10 cellular contexts compared by ENCODE assay signal in genomic region chr17:44323359-44324091, GRCh38. TPM values are rescaled to one million over a fixed set of nuclear protein-coding genes. Genes with fewer than 3 reads are reported as not detected.
DNase-seq lines count a peak whose midpoint lies in the region; ATAC-seq and TF ChIP-seq lines count a peak whose summit lies in the region.
"Had no signal": no experiment of that assay in that cellular context is flagged by ENCODE, and none has a peak within 500 bp of the region (broad histone marks: within the 10 kb centered on the region; RNA-seq: fewer than 3 reads in every experiment).

No MANE protein-coding gene starts in this region.

- H3K9me3 Mint-ChIP-seq in activated T-cell treated with anti-CD3 and anti-CD28 coated beads, Interleukin-2, amount 50 U/mL, for 72 hours, result no peaks in the 10 kb centered on the region
- no peaks in the 10 kb centered on the region for H3K9me3 Mint-ChIP-seq in type B pancreatic cell

- no peak for ATAC-seq in activated T-cell treated with anti-CD3 and anti-CD28 coated beads, Interleukin-2, amount 50 U/mL, for 72 hours (replicated peaks in 1 of 2)
- ATAC-seq in body of pancreas (no peak), lower lobe of right lung (no peak), HG03280 (IDR thresholded peaks at IDR 0.05; ENCODE audit: unreplicated experiment) (no peak)

- TF ChIP-seq POLR2A in body of pancreas (IDR thresholded peaks at IDR 0.05), result no peak

- H3K27me3 ChIP-seq in body of pancreas (no peaks in the 10 kb centered on the region), lower lobe of right lung (ENCODE audit: low read depth) (no peaks in the 10 kb centered on the region)

- peaks cover 2 to 4% of the 10 kb centered on the region in 2 donors for H3K36me3 Mint-ChIP-seq in activated T-cell treated with anti-CD3 and anti-CD28 coated beads, Interleukin-2, amount 50 U/mL, for 72 hours (ENCODE audit: insufficient read depth in 2 of 2)
- peaks cover 4% of the 10 kb centered on the region for H3K36me3 Mint-ChIP-seq in type B pancreatic cell

- intact Hi-C loops in body of pancreas (cut with DNase I) (loop anchor here (5.0 kb wide), 1 partner anchor 106 kb away; the partner anchor contains the start of gene UBTF), lower lobe of right lung (cut with DNase I) (no loop called here)

- H3K4me1 ChIP-seq in body of pancreas, result peaks cover 33% of the 10 kb centered on the region
- H3K4me1 ChIP-seq in lower lobe of right lung, result peaks cover 30% of the 10 kb centered on the region

- WGBS in body of pancreas, 2 donors, result 53 to 64% methylated on average over 19 to 26 of the region's 27 CpGs

- peak overlapping the region; percentile 60 to 92 for H3K4me3 ChIP-seq in body of pancreas
- peak overlapping the region; percentile 99 for H3K4me3 ChIP-seq in lower lobe of right lung

- H3K9me3 ChIP-seq in body of pancreas (no peaks in the 10 kb centered on the region), lower lobe of right lung (no peaks in the 10 kb centered on the region)

- no peaks in the 10 kb centered on the region for H3K27me3 Mint-ChIP-seq in activated T-cell treated with anti-CD3 and anti-CD28 coated beads, Interleukin-2, amount 50 U/mL, for 72 hours (ENCODE audit: low read depth)
- H3K27me3 Mint-ChIP-seq in type B pancreatic cell, result peaks cover 6% of the 10 kb centered on the region

- DNase-seq in activated T-cell treated with anti-CD3 and anti-CD28 coated beads, Interleukin-2, amount 50 U/mL, for 72 hours, result no peak
- no peak for DNase-seq in activated T-cell treated with anti-CD3 and anti-CD28 coated beads, Interleukin-2, amount 50 U/mL, for 48 hours
- DNase-seq in body of pancreas (no peak), lower lobe of right lung (no peak), type B pancreatic cell (ENCODE audit: extremely low spot score, unreplicated experiment) (no peak), EL (no peak), GM19240 (ENCODE audit: insufficient read length, low spot score) (no peak)
- DNase-seq: NCI-H1048 had no signal

- H3K4me1 Mint-ChIP-seq in activated T-cell treated with anti-CD3 and anti-CD28 coated beads, Interleukin-2, amount 50 U/mL, for 72 hours (ENCODE audit: low read depth), result peaks cover 20% of the 10 kb centered on the region
- peaks cover 4% of the 10 kb centered on the region for H3K4me1 Mint-ChIP-seq in type B pancreatic cell (ENCODE audit: unreplicated experiment)

- H3K4me3 Mint-ChIP-seq in activated T-cell treated with anti-CD3 and anti-CD28 coated beads, Interleukin-2, amount 50 U/mL, for 72 hours, result peak overlapping the region; percentile 91 to 96
- peak overlapping the region; percentile 91 for H3K4me3 Mint-ChIP-seq in type B pancreatic cell

- H3K27ac ChIP-seq in body of pancreas, result no peak overlapping the region
- H3K27ac ChIP-seq in lower lobe of right lung, result peak overlapping the region; percentile 91

- no peak overlapping the region for H3K27ac Mint-ChIP-seq in activated T-cell treated with anti-CD3 and anti-CD28 coated beads, Interleukin-2, amount 50 U/mL, for 72 hours
- no peak overlapping the region for H3K27ac Mint-ChIP-seq in type B pancreatic cell

- TF ChIP-seq CTCF in body of pancreas (IDR thresholded peaks at IDR 0.05), result no peak
- TF ChIP-seq CTCF in lower lobe of right lung (IDR thresholded peaks at IDR 0.05), result no peak
- TF ChIP-seq CTCF in type B pancreatic cell (conservative IDR thresholded peaks at IDR 0.05), result no peak

- H3K36me3 ChIP-seq in body of pancreas (replicated peaks in 1 of 2; ENCODE audit: insufficient read depth in 1 of 2, low read depth in 2 of 2) (peaks cover 7 to 23% of the 10 kb centered on the region in 2 donors), lower lobe of right lung (peaks cover 33% of the 10 kb centered on the region)

RNA-seq across cellular contexts. Expression of gene SLC25A39, which starts 1.1 kb away (rescaled TPM):
- total RNA-seq in activated T-cell treated with anti-CD3 and anti-CD28 coated beads, Interleukin-2, amount 50 U/mL, for 72 hours, result 10 to 100 TPM; 83.6 to 97.2 TPM
- 100 to 1,000 TPM in 1 of 2 donors, 10 to 100 TPM in 1; 72.6 to 154 TPM for total RNA-seq in body of pancreas
- total RNA-seq in lower lobe of right lung, result 76.1 TPM
- 137 and 169 TPM in 2 replicates for total RNA-seq in type B pancreatic cell (ENCODE audit: low replicate concordance)

RNA-seq across cellular contexts. Expression of gene RUNDC3A, which starts 15.1 kb away (rescaled TPM):
- 1 to 10 TPM in 1 of 2 donors, under 1 TPM in 1; 0.35 to 1.4 TPM for total RNA-seq in activated T-cell treated with anti-CD3 and anti-CD28 coated beads, Interleukin-2, amount 50 U/mL, for 72 hours
- total RNA-seq in body of pancreas (1 to 10 TPM in 1 of 2 donors, not detected in 1; 2.6 TPM), lower lobe of right lung (0.38 TPM), type B pancreatic cell (ENCODE audit: low replicate concordance) (10.3 and 12.3 TPM in 2 replicates)

RNA-seq across cellular contexts. Expression of gene GRN, which starts 21.6 kb away (rescaled TPM):
- 10 to 100 TPM; 57.8 to 58.7 TPM for total RNA-seq in activated T-cell treated with anti-CD3 and anti-CD28 coated beads, Interleukin-2, amount 50 U/mL, for 72 hours
- total RNA-seq in body of pancreas (100 to 1,000 TPM; 119 to 153 TPM), lower lobe of right lung (1,241 TPM), type B pancreatic cell (ENCODE audit: low replicate concordance) (183 and 236 TPM in 2 replicates)

RNA-seq across cellular contexts. Expression of gene FAM171A2, which starts 40.1 kb away (rescaled TPM):
- total RNA-seq in activated T-cell treated with anti-CD3 and anti-CD28 coated beads, Interleukin-2, amount 50 U/mL, for 72 hours, result under 1 TPM; 0.14 to 0.41 TPM
- total RNA-seq in body of pancreas (1 to 10 TPM in 1 of 2 donors, not detected in 1; 2.9 TPM), lower lobe of right lung (1.2 TPM), type B pancreatic cell (ENCODE audit: low replicate concordance) (13.3 and 34.7 TPM in 2 replicates)

RNA-seq across cellular contexts. Expression of gene SLC4A1, which starts 55.6 kb away (rescaled TPM):
- total RNA-seq in activated T-cell treated with anti-CD3 and anti-CD28 coated beads, Interleukin-2, amount 50 U/mL, for 72 hours, result not detected
- total RNA-seq in body of pancreas (not detected), lower lobe of right lung (0.83 TPM), type B pancreatic cell (ENCODE audit: low replicate concordance) (not detected in 2 replicates)
- total RNA-seq: G401 had no signal
